ENCODE assay signal across 1 cellular context in the genomic region with DNA sequence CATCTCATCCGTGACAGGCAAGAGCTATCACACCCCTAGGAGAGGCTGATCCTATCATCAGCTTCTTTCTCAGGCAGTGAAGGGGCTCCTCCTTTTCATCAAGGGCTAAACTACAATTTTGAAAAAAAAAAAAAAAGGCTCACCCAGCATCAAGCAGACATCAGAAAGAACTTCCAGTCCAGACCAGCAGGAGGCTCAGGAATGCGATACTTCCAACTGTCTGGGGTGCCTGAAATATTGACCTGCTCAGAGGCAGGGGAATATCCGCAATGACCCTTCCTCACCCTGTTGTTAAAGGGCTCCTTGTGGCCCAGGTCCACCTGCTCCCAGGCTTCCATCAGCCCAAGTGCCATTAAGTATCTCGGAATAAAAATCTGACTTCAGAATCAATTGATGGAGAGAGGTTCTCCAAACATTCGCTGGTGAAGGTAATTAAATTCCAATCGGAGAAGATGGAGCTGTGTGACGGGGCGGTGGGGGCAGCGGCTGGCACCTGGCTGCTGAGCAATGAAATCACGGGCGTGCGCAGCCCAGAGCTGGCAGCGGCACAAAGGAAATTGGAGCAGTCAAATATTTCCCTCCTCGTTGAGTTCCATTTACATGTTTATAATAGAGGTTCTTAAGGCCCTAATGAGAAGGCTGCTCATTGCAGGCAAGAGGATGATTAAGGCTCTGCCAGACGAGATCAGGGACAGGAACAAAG.
TF ChIP-seq lines count a peak whose summit lies in the region.

No MANE protein-coding gene starts in this region.

TF ChIP-seq in GM23338, 12 proteins besides CTCF, POLR2A, EP300 and RAD21 (continued from another document):
- TF ChIP-seq, protein P1, sequence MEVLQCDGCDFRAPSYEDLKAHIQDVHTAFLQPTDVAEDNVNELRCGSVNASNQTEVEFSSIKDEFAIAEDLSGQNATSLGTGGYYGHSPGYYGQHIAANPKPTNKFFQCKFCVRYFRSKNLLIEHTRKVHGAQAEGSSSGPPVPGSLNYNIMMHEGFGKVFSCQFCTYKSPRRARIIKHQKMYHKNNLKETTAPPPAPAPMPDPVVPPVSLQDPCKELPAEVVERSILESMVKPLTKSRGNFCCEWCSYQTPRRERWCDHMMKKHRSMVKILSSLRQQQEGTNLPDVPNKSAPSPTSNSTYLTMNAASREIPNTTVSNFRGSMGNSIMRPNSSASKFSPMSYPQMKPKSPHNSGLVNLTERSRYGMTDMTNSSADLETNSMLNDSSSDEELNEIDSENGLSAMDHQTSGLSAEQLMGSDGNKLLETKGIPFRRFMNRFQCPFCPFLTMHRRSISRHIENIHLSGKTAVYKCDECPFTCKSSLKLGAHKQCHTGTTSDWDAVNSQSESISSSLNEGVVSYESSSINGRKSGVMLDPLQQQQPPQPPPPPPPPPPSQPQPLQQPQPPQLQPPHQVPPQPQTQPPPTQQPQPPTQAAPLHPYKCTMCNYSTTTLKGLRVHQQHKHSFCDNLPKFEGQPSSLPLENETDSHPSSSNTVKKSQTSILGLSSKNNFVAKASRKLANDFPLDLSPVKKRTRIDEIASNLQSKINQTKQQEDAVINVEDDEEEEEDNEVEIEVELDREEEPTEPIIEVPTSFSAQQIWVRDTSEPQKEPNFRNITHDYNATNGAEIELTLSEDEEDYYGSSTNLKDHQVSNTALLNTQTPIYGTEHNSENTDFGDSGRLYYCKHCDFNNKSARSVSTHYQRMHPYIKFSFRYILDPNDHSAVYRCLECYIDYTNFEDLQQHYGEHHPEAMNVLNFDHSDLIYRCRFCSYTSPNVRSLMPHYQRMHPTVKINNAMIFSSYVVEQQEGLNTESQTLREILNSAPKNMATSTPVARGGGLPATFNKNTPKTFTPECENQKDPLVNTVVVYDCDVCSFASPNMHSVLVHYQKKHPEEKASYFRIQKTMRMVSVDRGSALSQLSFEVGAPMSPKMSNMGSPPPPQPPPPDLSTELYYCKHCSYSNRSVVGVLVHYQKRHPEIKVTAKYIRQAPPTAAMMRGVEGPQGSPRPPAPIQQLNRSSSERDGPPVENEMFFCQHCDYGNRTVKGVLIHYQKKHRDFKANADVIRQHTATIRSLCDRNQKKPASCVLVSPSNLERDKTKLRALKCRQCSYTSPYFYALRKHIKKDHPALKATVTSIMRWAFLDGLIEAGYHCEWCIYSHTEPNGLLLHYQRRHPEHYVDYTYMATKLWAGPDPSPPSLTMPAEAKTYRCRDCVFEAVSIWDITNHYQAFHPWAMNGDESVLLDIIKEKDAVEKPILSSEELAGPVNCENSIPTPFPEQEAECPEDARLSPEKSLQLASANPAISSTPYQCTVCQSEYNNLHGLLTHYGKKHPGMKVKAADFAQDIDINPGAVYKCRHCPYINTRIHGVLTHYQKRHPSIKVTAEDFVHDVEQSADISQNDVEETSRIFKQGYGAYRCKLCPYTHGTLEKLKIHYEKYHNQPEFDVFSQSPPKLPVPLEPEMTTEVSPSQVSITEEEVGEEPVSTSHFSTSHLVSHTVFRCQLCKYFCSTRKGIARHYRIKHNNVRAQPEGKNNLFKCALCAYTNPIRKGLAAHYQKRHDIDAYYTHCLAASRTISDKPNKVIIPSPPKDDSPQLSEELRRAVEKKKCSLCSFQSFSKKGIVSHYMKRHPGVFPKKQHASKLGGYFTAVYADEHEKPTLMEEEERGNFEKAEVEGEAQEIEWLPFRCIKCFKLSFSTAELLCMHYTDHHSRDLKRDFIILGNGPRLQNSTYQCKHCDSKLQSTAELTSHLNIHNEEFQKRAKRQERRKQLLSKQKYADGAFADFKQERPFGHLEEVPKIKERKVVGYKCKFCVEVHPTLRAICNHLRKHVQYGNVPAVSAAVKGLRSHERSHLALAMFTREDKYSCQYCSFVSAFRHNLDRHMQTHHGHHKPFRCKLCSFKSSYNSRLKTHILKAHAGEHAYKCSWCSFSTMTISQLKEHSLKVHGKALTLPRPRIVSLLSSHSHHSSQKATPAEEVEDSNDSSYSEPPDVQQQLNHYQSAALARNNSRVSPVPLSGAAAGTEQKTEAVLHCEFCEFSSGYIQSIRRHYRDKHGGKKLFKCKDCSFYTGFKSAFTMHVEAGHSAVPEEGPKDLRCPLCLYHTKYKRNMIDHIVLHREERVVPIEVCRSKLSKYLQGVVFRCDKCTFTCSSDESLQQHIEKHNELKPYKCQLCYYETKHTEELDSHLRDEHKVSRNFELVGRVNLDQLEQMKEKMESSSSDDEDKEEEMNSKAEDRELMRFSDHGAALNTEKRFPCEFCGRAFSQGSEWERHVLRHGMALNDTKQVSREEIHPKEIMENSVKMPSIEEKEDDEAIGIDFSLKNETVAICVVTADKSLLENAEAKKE (CRISPR knock-in tag; IDR thresholded peaks at IDR 0.05), result no peak
